In genomic region chr18:1521588-1522248, GRCh38 we compare ENCODE assay signal across 1 cellular context.
A peak's percentile ranks its signal among the peaks of the same experiment; 100 is the strongest.
TF ChIP-seq lines count a peak whose summit lies in the region.

No MANE protein-coding gene starts in this region.

TF ChIP-seq in K562, 482 proteins besides CTCF, POLR2A, EP300 and RAD21 (continued from another document):
- peak; percentile 31 to 55 for TF ChIP-seq MNT (conservative IDR thresholded peaks at IDR 0.05)
- TF ChIP-seq SUPT5H (IDR thresholded peaks at IDR 0.05): 0 out of 2 replicates have a peak, but pooled peaks have one; percentile 34
- TF ChIP-seq PKNOX1 (IDR thresholded peaks at IDR 0.05): peak; percentile 35
- TF ChIP-seq PHF8 (IDR thresholded peaks at IDR 0.05; ENCODE audit: borderline replicate concordance, low read length): peak; percentile 15; the same call in 1 of the 2 replicates
- 0 out of 2 replicates have a peak, but pooled peaks have one; percentile 19 for TF ChIP-seq CXXC5 (CRISPR knock-in tag; IDR thresholded peaks at IDR 0.05)
